2 cellular contexts compared by ENCODE assay signal in genomic region chr1:238186887-238187574, GRCh38.
A peak's percentile ranks its signal among the peaks of the same experiment; 100 is the strongest.
TF ChIP-seq lines count a peak whose summit lies in the region.

No MANE protein-coding gene starts in this region.

TF ChIP-seq in GM12878, 131 proteins besides CTCF, POLR2A, EP300 and RAD21 (continued from another document):
- TF ChIP-seq MTA2 (IDR thresholded peaks at IDR 0.05; ENCODE audit: low read depth) (peak; percentile 90), POLR2AphosphoS5 (IDR thresholded peaks at IDR 0.05; ENCODE audit: low read length) (no peak), PAX8 (IDR thresholded peaks at IDR 0.05) (no peak), MEF2A (IDR thresholded peaks at IDR 0.05; ENCODE audit: insufficient read depth, low read depth, low read length) (0 out of 2 replicates have a peak, but pooled peaks have one; percentile 57), NFIC (IDR thresholded peaks at IDR 0.05; ENCODE audit: low read depth, low read length) (peak; percentile 57; the same call in 1 of the 2 replicates), DPF2 (IDR thresholded peaks at IDR 0.05) (peak; percentile 68; the same call in 1 of the 2 replicates), MEF2B (IDR thresholded peaks at IDR 0.05; ENCODE audit: partially characterized antibody, poor library complexity, severe bottlenecking) (peak; percentile 11), ATF7 (IDR thresholded peaks at IDR 0.05; ENCODE audit: low read depth) (peak; percentile 39; the same call in 1 of the 2 replicates), TCF3 (IDR thresholded peaks at IDR 0.05; ENCODE audit: borderline replicate concordance, insufficient read depth, low read depth, low read length) (no peak), EZH2 (IDR thresholded peaks at IDR 0.05; ENCODE audit: borderline replicate concordance, control insufficient read depth, low read depth, low read length) (no peak), SMAD5 (IDR thresholded peaks at IDR 0.05; ENCODE audit: low read depth) (no peak), SUZ12 (IDR thresholded peaks at IDR 0.05; ENCODE audit: unreplicated experiment) (no peak), FOXM1 (IDR thresholded peaks at IDR 0.05; ENCODE audit: low read depth, low read length) (peak; percentile 53; the same call in 1 of the 2 replicates), PKNOX1 (IDR thresholded peaks at IDR 0.05) (no peak), ETV6 (conservative IDR thresholded peaks at IDR 0.05 in 1 of 2, IDR thresholded peaks at IDR 0.05 in 1 of 2; ENCODE audit: borderline replicate concordance in 1 of 2, low read depth in 1 of 2) (no peak), MYB (IDR thresholded peaks at IDR 0.05; ENCODE audit: borderline replicate concordance, low read depth, low read length) (no peak), RUNX3 (IDR thresholded peaks at IDR 0.05; ENCODE audit: low read length) (peak; percentile 78), STAT1 (conservative IDR thresholded peaks at IDR 0.05) (no peak), ZNF207 (IDR thresholded peaks at IDR 0.05; ENCODE audit: borderline replicate concordance) (no peak), IKZF1 (conservative IDR thresholded peaks at IDR 0.05) (peak; percentile 85), BHLHE40 (IDR thresholded peaks at IDR 0.05; ENCODE audit: borderline replicate concordance in 1 of 2, low read depth in 2 of 2, low read length in 1 of 2) (0 out of 4 replicates have a peak, but pooled peaks of 1 of the 2 experiments have one; percentile 6), CREM (IDR thresholded peaks at IDR 0.05; ENCODE audit: low read depth) (peak; percentile 8; the same call in 1 of the 2 replicates), E4F1 (IDR thresholded peaks at IDR 0.05; ENCODE audit: borderline replicate concordance, partially characterized antibody) (no peak), GABPA (IDR thresholded peaks at IDR 0.05; ENCODE audit: low read depth) (peak; percentile 25; the same call in 1 of the 2 replicates), YY1 (IDR thresholded peaks at IDR 0.05; ENCODE audit: low read depth, low read length) (0 out of 2 replicates have a peak, but pooled peaks have one; percentile 25)
- TF ChIP-seq, protein P1, sequence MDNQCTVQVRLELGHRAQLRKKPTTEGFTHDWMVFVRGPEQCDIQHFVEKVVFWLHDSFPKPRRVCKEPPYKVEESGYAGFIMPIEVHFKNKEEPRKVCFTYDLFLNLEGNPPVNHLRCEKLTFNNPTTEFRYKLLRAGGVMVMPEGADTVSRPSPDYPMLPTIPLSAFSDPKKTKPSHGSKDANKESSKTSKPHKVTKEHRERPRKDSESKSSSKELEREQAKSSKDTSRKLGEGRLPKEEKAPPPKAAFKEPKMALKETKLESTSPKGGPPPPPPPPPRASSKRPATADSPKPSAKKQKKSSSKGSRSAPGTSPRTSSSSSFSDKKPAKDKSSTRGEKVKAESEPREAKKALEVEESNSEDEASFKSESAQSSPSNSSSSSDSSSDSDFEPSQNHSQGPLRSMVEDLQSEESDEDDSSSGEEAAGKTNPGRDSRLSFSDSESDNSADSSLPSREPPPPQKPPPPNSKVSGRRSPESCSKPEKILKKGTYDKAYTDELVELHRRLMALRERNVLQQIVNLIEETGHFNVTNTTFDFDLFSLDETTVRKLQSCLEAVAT (IDR thresholded peaks at IDR 0.05) = 0 out of 2 replicates have a peak, but pooled peaks have one; percentile 27
- TF ChIP-seq, protein P2, sequence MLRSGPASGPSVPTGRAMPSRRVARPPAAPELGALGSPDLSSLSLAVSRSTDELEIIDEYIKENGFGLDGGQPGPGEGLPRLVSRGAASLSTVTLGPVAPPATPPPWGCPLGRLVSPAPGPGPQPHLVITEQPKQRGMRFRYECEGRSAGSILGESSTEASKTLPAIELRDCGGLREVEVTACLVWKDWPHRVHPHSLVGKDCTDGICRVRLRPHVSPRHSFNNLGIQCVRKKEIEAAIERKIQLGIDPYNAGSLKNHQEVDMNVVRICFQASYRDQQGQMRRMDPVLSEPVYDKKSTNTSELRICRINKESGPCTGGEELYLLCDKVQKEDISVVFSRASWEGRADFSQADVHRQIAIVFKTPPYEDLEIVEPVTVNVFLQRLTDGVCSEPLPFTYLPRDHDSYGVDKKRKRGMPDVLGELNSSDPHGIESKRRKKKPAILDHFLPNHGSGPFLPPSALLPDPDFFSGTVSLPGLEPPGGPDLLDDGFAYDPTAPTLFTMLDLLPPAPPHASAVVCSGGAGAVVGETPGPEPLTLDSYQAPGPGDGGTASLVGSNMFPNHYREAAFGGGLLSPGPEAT (IDR thresholded peaks at IDR 0.05; ENCODE audit: low read depth) = no peak

TF ChIP-seq in GM23338, 12 proteins besides CTCF, POLR2A, EP300 and RAD21 (continued from another document):
- TF ChIP-seq ZNF462 (CRISPR knock-in tag; IDR thresholded peaks at IDR 0.05) (no peak), JUNB (IDR thresholded peaks at IDR 0.05; ENCODE audit: unreplicated experiment) (no peak)
